In the genomic region with DNA sequence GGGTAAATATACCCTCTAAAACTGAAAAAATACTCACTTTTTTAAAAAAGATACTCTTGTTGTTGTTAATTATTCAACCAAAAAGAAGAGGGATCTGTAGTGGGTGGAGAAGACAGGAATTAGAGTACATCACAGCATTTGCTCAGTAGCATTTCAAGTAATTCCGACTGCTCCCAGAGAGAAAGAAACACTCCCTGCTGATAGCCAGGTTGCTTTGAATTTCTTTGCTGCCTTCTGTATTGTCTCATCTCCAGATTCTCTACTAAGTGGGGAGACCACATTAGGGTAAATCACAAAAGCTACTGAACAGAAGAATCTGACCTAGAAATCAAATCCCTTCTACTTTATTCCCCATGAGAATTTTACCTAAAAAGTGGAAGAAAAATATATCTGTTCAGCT, we compare ENCODE assay signal across 23 cellular contexts.
"Had no signal": no experiment of that assay in that cellular context is flagged by ENCODE, and none has a peak within 500 bp of the region (broad histone marks: within the 10 kb centered on the region; RNA-seq: fewer than 3 reads in every experiment).

No MANE protein-coding gene starts in this region.

- H3K4me2 ChIP-seq: SK-N-SH had no signal

- DNase-seq: MV-4-11, NCI-H1048, NCI-H1105, NCI-H1417, NCI-H1436 treated with DMSO at 0.1 percent for 48 hours, NCI-H1694, NCI-H187 treated with DMSO at 0.1 percent for 48 hours, NCI-H2029 treated with DMSO at 0.1 percent for 48 hours, NCI-H2171, NCI-H226, NCI-H446, NCI-H510A, NCI-H524 treated with DMSO at 0.1 percent for 48 hours, NCI-H69, NCI-H774, SHP77, SK-N-SH, SW 1271, T-cell had no signal

- H3K4me3 ChIP-seq: K562 had no signal

- H3K9me3 ChIP-seq: SK-N-SH had no signal

- H3K9ac ChIP-seq: SK-N-SH had no signal

- ATAC-seq: K562, Panc1, T-cell had no signal

- H3K27ac ChIP-seq: HL-60, RWPE1 had no signal
